In genomic region chr5:68214472-68215207, GRCh38 we compare ENCODE assay signal across 8 cellular contexts.
DNase-seq lines count a peak whose midpoint lies in the region; ATAC-seq lines count a peak whose summit lies in the region.

No MANE protein-coding gene starts in this region.

- H3K4me1 ChIP-seq in muscle layer of duodenum (ENCODE audit: control insufficient read depth in 1 of 2, insufficient read depth in 2 of 2, low read length in 2 of 2) = peaks cover 11 to 14% of the 10 kb centered on the region in 2 donors

- ATAC-seq in GM21360 (IDR thresholded peaks at IDR 0.05; ENCODE audit: unreplicated experiment) (peak; percentile 12), GM21367 (IDR thresholded peaks at IDR 0.05; ENCODE audit: unreplicated experiment) (no peak)

- DNase-seq in EL (peak; percentile 13), NCI-H748 (lab: John Stamatoyannopoulos, UW; ENCODE audit: unreplicated experiment) (peak; percentile 49), dedifferentiated amniotic fluid mesenchymal stem cell (ENCODE audit: extremely low spot score) (peak; percentile 20), NCI-H2196 treated with DMSO at 0.1 percent for 48 hours (lab: John Stamatoyannopoulos, UW; ENCODE audit: unreplicated experiment) (no peak)
- DNase-seq in activated effector memory CD4-positive, alpha-beta T cell treated with Interleukin-2 at 50 U/mL for 16 hours = no peak

- no peaks in the 10 kb centered on the region for H3K27me3 ChIP-seq in muscle layer of duodenum (ENCODE audit: low read depth, low read length)

- H3K9me3 ChIP-seq in muscle layer of duodenum (ENCODE audit: control insufficient read depth in 1 of 2, low read length in 2 of 2) = no peaks in the 10 kb centered on the region

- H3K36me3 ChIP-seq in muscle layer of duodenum (ENCODE audit: control insufficient read depth in 1 of 2, insufficient read depth in 2 of 2, low read length in 2 of 2) = no peaks in the 10 kb centered on the region

- peak overlapping the region; percentile 93 to 97 for H3K4me3 ChIP-seq in muscle layer of duodenum (ENCODE audit: low read depth in 1 of 2, low read length in 2 of 2)

- H3K27ac ChIP-seq in muscle layer of duodenum (ENCODE audit: low read length) = peak overlapping the region; percentile 96

Comparison
In these comparisons a context has a peak if more than half of its experiments do, and no peak if none do; other contexts are left out.
1. DNase-seq: peak in EL (single experiment), NCI-H748 (single experiment) and dedifferentiated amniotic fluid mesenchymal stem cell (single experiment); none in NCI-H2196 treated with DMSO at 0.1 percent for 48 hours (single experiment) and activated effector memory CD4-positive, alpha-beta T cell treated with Interleukin-2 at 50 U/mL for 16 hours (single experiment).